Comparison of ENCODE assay signal across 8 cellular contexts in genomic region chr13:99969934-99970760, GRCh38. TPM values are rescaled to one million over a fixed set of nuclear protein-coding genes. Genes with fewer than 3 reads are reported as not detected.
A peak's percentile ranks its signal among the peaks of the same experiment; 100 is the strongest.
DNase-seq lines count a peak whose midpoint lies in the region; TF ChIP-seq lines count a peak whose summit lies in the region.

No MANE protein-coding gene starts in this region.

- DNase-seq in SIG-M5 treated with dmso at 0.1 percent for 504 hours (lab: John Stamatoyannopoulos, UW; ENCODE audit: unreplicated experiment): peak; percentile 40
- no peak for DNase-seq in SIG-M5 (lab: John Stamatoyannopoulos, UW)
- DNase-seq in NCI-H187 treated with DMSO at 0.1 percent for 48 hours (lab: John Stamatoyannopoulos, UW): peak; percentile 23
- peak in 2 of 3 donors; percentile 36 to 42 for DNase-seq in immature natural killer cell
- DNase-seq in suprapubic skin (ENCODE audit: low spot score in 2 of 2): no peak
- DNase-seq in occipital lobe (lab: John Stamatoyannopoulos, UW): no peak
- no peak for DNase-seq in NCI-H524 treated with DMSO at 0.1 percent for 48 hours (lab: John Stamatoyannopoulos, UW)

- no peak overlapping the region for H3K27ac ChIP-seq in suprapubic skin

- no peaks in the 10 kb centered on the region for H3K36me3 ChIP-seq in suprapubic skin

- no peak for TF ChIP-seq POLR2A in suprapubic skin (IDR thresholded peaks at IDR 0.05)

- no peak overlapping the region for H3K27ac Mint-ChIP-seq in activated naive CD4-positive, alpha-beta T cell treated with anti-CD3 and anti-CD28 coated beads, Interleukin-2, amount 50 U/mL, for 24 hours
- peak overlapping the region in 5 of 6 donors; percentile 39 to 67 (median 62) for H3K27ac Mint-ChIP-seq in immature natural killer cell

- no peaks in the 10 kb centered on the region for H3K9me3 ChIP-seq in suprapubic skin

- peak overlapping the region; percentile 47 for H3K4me3 ChIP-seq in suprapubic skin

- H3K4me3 Mint-ChIP-seq in activated naive CD4-positive, alpha-beta T cell treated with anti-CD3 and anti-CD28 coated beads, Interleukin-2, amount 50 U/mL, for 24 hours: peak overlapping the region; percentile 82
- peak overlapping the region; percentile 76 to 92 (median 82) for H3K4me3 Mint-ChIP-seq in immature natural killer cell

- H3K36me3 Mint-ChIP-seq in activated naive CD4-positive, alpha-beta T cell treated with anti-CD3 and anti-CD28 coated beads, Interleukin-2, amount 50 U/mL, for 24 hours: peaks cover 14% of the 10 kb centered on the region
- H3K36me3 Mint-ChIP-seq in immature natural killer cell: peaks cover 0 to 14% (median 7%) of the 10 kb centered on the region in 3 donors

- peaks cover 37% of the 10 kb centered on the region for H3K4me1 ChIP-seq in suprapubic skin

- peaks cover 95% of the 10 kb centered on the region for H3K27me3 ChIP-seq in suprapubic skin

- TF ChIP-seq EP300 in suprapubic skin (IDR thresholded peaks at IDR 0.05): no peak

- H3K27me3 Mint-ChIP-seq in activated naive CD4-positive, alpha-beta T cell treated with anti-CD3 and anti-CD28 coated beads, Interleukin-2, amount 50 U/mL, for 24 hours: peaks cover 63% of the 10 kb centered on the region
- H3K27me3 Mint-ChIP-seq in immature natural killer cell (ENCODE audit: low read depth in 3 of 3): peaks cover 55 to 73% (median 70%) of the 10 kb centered on the region in 3 donors

- no peak for TF ChIP-seq CTCF in suprapubic skin (IDR thresholded peaks at IDR 0.05)

- WGBS in suprapubic skin: 3% methylated on average over 32 of the region's 96 CpGs

- peaks cover 16% of the 10 kb centered on the region for H3K9me3 Mint-ChIP-seq in activated naive CD4-positive, alpha-beta T cell treated with anti-CD3 and anti-CD28 coated beads, Interleukin-2, amount 50 U/mL, for 24 hours
- H3K9me3 Mint-ChIP-seq in immature natural killer cell: peaks cover 9 to 31% (median 19%) of the 10 kb centered on the region in 6 donors

- H3K4me1 Mint-ChIP-seq in activated naive CD4-positive, alpha-beta T cell treated with anti-CD3 and anti-CD28 coated beads, Interleukin-2, amount 50 U/mL, for 24 hours: peaks cover 20% of the 10 kb centered on the region
- peaks cover 16 to 20% of the 10 kb centered on the region in 2 donors for H3K4me1 Mint-ChIP-seq in immature natural killer cell

RNA-seq across cellular contexts. Expression of gene ZIC5, which starts 1.4 kb away (rescaled TPM):
- polyA plus RNA-seq in immature natural killer cell: not detected
- not detected for total RNA-seq in suprapubic skin
- total RNA-seq in occipital lobe: 1.6 TPM

RNA-seq across cellular contexts. Expression of gene ZIC2, which starts 11.4 kb away (rescaled TPM):
- not detected for polyA plus RNA-seq in immature natural killer cell
- total RNA-seq in suprapubic skin: not detected
- total RNA-seq in occipital lobe: 2.8 TPM

Comparison
In these comparisons a context has a peak if more than half of its experiments do, and no peak if none do; other contexts are left out.
1. DNase-seq: peak in SIG-M5 treated with dmso at 0.1 percent for 504 hours (single experiment), NCI-H187 treated with DMSO at 0.1 percent for 48 hours (single experiment) and immature natural killer cell (2 of 3); none in SIG-M5 (single experiment), suprapubic skin (0 of 2), occipital lobe (single experiment) and NCI-H524 treated with DMSO at 0.1 percent for 48 hours (single experiment).